Comparison of ENCODE assay signal across 14 cellular contexts in genomic region chr2:134459706-134460406, GRCh38.
DNase-seq lines count a peak whose midpoint lies in the region; ATAC-seq and TF ChIP-seq lines count a peak whose summit lies in the region.
"Had no signal": no experiment of that assay in that cellular context is flagged by ENCODE, and none has a peak within 500 bp of the region (broad histone marks: within the 10 kb centered on the region; RNA-seq: fewer than 3 reads in every experiment).

No MANE protein-coding gene starts in this region.

- no peaks in the 10 kb centered on the region for H3K27me3 Mint-ChIP-seq in memory B cell
- no peaks in the 10 kb centered on the region for H3K27me3 Mint-ChIP-seq in WTC11 (ENCODE audit: low read depth)
- H3K27me3 Mint-ChIP-seq: CD4-positive, alpha-beta T cell had no signal

- no peak for TF ChIP-seq CTCF in stomach (IDR thresholded peaks at IDR 0.05)
- TF ChIP-seq CTCF in WTC11 (IDR thresholded peaks at IDR 0.05) = no peak

- POLR2A ChIA-PET in WTC11 (lab: Charles Lee) = interaction anchor here (0.6 kb wide), 1 partner anchor 60 kb away, joined by 3 read pairs; no protein-coding TSS in a partner anchor

- H3K4me1 Mint-ChIP-seq in memory B cell (peaks cover 8% of the 10 kb centered on the region), WTC11 (peaks cover 5% of the 10 kb centered on the region; the same call in 1 of the 2 replicates)

- peak; percentile 40 for DNase-seq in activated CD8-positive, alpha-beta memory T cell treated with anti-CD3 and anti-CD28 coated beads, Interleukin-2, amount 50 U/mL, for 48 hours
- no peak for DNase-seq in activated CD8-positive, alpha-beta memory T cell treated with anti-CD3 and anti-CD28 coated beads for 24 hours
- DNase-seq in NT2/D1 (ENCODE audit: low read depth, low spot score) (no peak), memory B cell (ENCODE audit: low spot score in 2 of 2) (no peak), stomach (peak; percentile 9), NCI-H226 (no peak), WTC11 (ENCODE audit: low spot score) (no peak)
- DNase-seq: NCI-H1436 treated with DMSO at 0.1 percent for 48 hours had no signal

- H3K9me3 Mint-ChIP-seq in memory B cell (no peaks in the 10 kb centered on the region), WTC11 (no peaks in the 10 kb centered on the region)
- H3K9me3 Mint-ChIP-seq: CD4-positive, alpha-beta T cell had no signal

- H3K36me3 Mint-ChIP-seq in memory B cell = peaks cover 6% of the 10 kb centered on the region
- H3K36me3 Mint-ChIP-seq in WTC11 = no peaks in the 10 kb centered on the region

- intact Hi-C loops in stomach (cut with DNase I; ENCODE audit: low total_unique reads) = loop anchor here (10.0 kb wide), 2 partner anchors 345 to 445 kb away; no protein-coding TSS in a partner anchor

- H3K9ac ChIP-seq in NT2/D1 (ENCODE audit: insufficient read length, low read depth) = peak overlapping the region; percentile 61
- H3K9ac ChIP-seq: GM23248, KMS-11 had no signal

- H3K4me3 Mint-ChIP-seq in memory B cell (no peak overlapping the region), WTC11 (no peak overlapping the region)
- H3K4me3 Mint-ChIP-seq: CD4-positive, alpha-beta T cell had no signal

- H3K4me1 ChIP-seq in NT2/D1 (ENCODE audit: insufficient read depth, insufficient read length) (peaks cover 12% of the 10 kb centered on the region), stomach (peaks cover 7 to 19% (median 10%) of the 10 kb centered on the region in 4 donors)
- H3K4me1 ChIP-seq: BE2C had no signal

- H3K27me3 ChIP-seq in NT2/D1 (ENCODE audit: insufficient read depth, insufficient read length) = no peaks in the 10 kb centered on the region
- peaks cover 0 to 4% (median 0%) of the 10 kb centered on the region in 3 donors for H3K27me3 ChIP-seq in stomach
- H3K27me3 ChIP-seq: BE2C had no signal

- WGBS in stomach, 5 donors = 88 to 94% (median 90%) methylated on average over 11 of the region's 11 CpGs

- no peak for ATAC-seq in memory B cell (ENCODE audit: low read depth)
- ATAC-seq in GM21423 (IDR thresholded peaks at IDR 0.05; ENCODE audit: unreplicated experiment) = no peak
- ATAC-seq in WTC11 = no peak

- CTCF ChIA-PET in WTC11 (lab: Charles Lee) = interaction anchor here (0.6 to 4.2 kb wide), 21 partner anchors 9 to 573 kb away, joined by 3 to 75 read pairs (median 4); partner anchors contain the start of gene TMEM163

- peak overlapping the region; percentile 82 for H3K27ac Mint-ChIP-seq in memory B cell
- no peak overlapping the region; the same call in 1 of the 2 replicates for H3K27ac Mint-ChIP-seq in WTC11
- H3K27ac Mint-ChIP-seq: CD4-positive, alpha-beta T cell had no signal

- H3K36me3 ChIP-seq in NT2/D1 (ENCODE audit: insufficient read depth, insufficient read length, low read length) (no peaks in the 10 kb centered on the region), stomach (peaks cover 0 to 27% (median 10%) of the 10 kb centered on the region in 4 donors)
- H3K36me3 ChIP-seq: BE2C had no signal

- no peak overlapping the region for H3K4me3 ChIP-seq in NT2/D1 (ENCODE audit: insufficient read length, low read depth)
- no peak overlapping the region for H3K4me3 ChIP-seq in stomach
- H3K4me3 ChIP-seq: GM23248, PC-9 had no signal

- TF ChIP-seq EP300 in stomach (IDR thresholded peaks at IDR 0.05) = no peak

- no peak overlapping the region for H3K27ac ChIP-seq in stomach
- H3K27ac ChIP-seq: GM23248, KMS-11, PC-9 had no signal

- no peaks in the 10 kb centered on the region for H3K9me3 ChIP-seq in NT2/D1 (ENCODE audit: insufficient read depth, low read length)
- H3K9me3 ChIP-seq in stomach = no peaks in the 10 kb centered on the region
- H3K9me3 ChIP-seq: BE2C had no signal

- no peak for TF ChIP-seq POLR2A in stomach (IDR thresholded peaks at IDR 0.05)

TF ChIP-seq in WTC11, 78 proteins besides CTCF, POLR2A, EP300 and RAD21:
- TF ChIP-seq, protein P1, sequence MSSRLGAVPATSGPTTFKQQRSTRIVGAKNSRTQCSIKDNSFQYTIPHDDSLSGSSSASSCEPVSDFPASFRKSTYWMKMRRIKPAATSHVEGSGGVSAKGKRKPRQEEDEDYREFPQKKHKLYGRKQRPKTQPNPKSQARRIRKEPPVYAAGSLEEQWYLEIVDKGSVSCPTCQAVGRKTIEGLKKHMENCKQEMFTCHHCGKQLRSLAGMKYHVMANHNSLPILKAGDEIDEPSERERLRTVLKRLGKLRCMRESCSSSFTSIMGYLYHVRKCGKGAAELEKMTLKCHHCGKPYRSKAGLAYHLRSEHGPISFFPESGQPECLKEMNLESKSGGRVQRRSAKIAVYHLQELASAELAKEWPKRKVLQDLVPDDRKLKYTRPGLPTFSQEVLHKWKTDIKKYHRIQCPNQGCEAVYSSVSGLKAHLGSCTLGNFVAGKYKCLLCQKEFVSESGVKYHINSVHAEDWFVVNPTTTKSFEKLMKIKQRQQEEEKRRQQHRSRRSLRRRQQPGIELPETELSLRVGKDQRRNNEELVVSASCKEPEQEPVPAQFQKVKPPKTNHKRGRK (CRISPR knock-in tag; IDR thresholded peaks at IDR 0.05; ENCODE audit: borderline replicate concordance) = no peak
- TF ChIP-seq ZNF121 (CRISPR knock-in tag; IDR thresholded peaks at IDR 0.05) = no peak
- TF ChIP-seq ZNF423 (CRISPR knock-in tag; IDR thresholded peaks at IDR 0.05) = no peak
- TF ChIP-seq, protein P2, sequence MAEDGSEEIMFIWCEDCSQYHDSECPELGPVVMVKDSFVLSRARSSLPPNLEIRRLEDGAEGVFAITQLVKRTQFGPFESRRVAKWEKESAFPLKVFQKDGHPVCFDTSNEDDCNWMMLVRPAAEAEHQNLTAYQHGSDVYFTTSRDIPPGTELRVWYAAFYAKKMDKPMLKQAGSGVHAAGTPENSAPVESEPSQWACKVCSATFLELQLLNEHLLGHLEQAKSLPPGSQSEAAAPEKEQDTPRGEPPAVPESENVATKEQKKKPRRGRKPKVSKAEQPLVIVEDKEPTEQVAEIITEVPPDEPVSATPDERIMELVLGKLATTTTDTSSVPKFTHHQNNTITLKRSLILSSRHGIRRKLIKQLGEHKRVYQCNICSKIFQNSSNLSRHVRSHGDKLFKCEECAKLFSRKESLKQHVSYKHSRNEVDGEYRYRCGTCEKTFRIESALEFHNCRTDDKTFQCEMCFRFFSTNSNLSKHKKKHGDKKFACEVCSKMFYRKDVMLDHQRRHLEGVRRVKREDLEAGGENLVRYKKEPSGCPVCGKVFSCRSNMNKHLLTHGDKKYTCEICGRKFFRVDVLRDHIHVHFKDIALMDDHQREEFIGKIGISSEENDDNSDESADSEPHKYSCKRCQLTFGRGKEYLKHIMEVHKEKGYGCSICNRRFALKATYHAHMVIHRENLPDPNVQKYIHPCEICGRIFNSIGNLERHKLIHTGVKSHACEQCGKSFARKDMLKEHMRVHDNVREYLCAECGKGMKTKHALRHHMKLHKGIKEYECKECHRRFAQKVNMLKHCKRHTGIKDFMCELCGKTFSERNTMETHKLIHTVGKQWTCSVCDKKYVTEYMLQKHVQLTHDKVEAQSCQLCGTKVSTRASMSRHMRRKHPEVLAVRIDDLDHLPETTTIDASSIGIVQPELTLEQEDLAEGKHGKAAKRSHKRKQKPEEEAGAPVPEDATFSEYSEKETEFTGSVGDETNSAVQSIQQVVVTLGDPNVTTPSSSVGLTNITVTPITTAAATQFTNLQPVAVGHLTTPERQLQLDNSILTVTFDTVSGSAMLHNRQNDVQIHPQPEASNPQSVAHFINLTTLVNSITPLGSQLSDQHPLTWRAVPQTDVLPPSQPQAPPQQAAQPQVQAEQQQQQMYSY (CRISPR knock-in tag; IDR thresholded peaks at IDR 0.05) = no peak
- TF ChIP-seq ZNF219 (CRISPR knock-in tag; IDR thresholded peaks at IDR 0.05; ENCODE audit: borderline replicate concordance) = no peak
- TF ChIP-seq FOXK1 (CRISPR knock-in tag; IDR thresholded peaks at IDR 0.05) = no peak
- TF ChIP-seq ZNF671 (CRISPR knock-in tag; IDR thresholded peaks at IDR 0.05) = no peak
- TF ChIP-seq, protein P3, sequence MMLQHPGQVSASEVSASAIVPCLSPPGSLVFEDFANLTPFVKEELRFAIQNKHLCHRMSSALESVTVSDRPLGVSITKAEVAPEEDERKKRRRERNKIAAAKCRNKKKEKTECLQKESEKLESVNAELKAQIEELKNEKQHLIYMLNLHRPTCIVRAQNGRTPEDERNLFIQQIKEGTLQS (CRISPR knock-in tag; conservative IDR thresholded peaks at IDR 0.05) = no peak
- TF ChIP-seq, protein P4, sequence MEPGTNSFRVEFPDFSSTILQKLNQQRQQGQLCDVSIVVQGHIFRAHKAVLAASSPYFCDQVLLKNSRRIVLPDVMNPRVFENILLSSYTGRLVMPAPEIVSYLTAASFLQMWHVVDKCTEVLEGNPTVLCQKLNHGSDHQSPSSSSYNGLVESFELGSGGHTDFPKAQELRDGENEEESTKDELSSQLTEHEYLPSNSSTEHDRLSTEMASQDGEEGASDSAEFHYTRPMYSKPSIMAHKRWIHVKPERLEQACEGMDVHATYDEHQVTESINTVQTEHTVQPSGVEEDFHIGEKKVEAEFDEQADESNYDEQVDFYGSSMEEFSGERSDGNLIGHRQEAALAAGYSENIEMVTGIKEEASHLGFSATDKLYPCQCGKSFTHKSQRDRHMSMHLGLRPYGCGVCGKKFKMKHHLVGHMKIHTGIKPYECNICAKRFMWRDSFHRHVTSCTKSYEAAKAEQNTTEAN (CRISPR knock-in tag; IDR thresholded peaks at IDR 0.05) = no peak
- no peak for TF ChIP-seq ATF1 (CRISPR knock-in tag; IDR thresholded peaks at IDR 0.05)
TF ChIP-seq in WTC11: peak in this region for 0.

Comparison
In these comparisons a context has a peak if more than half of its experiments do, and no peak if none do; other contexts are left out.
1. DNase-seq: peak in activated CD8-positive, alpha-beta memory T cell treated with anti-CD3 and anti-CD28 coated beads, Interleukin-2, amount 50 U/mL, for 48 hours (single experiment) and stomach (single experiment); none in activated CD8-positive, alpha-beta memory T cell treated with anti-CD3 and anti-CD28 coated beads for 24 hours (single experiment), NT2/D1 (single experiment), memory B cell (0 of 2), NCI-H226 (single experiment) and WTC11 (single experiment).